26 cellular contexts compared by ENCODE assay signal in the genomic region with DNA sequence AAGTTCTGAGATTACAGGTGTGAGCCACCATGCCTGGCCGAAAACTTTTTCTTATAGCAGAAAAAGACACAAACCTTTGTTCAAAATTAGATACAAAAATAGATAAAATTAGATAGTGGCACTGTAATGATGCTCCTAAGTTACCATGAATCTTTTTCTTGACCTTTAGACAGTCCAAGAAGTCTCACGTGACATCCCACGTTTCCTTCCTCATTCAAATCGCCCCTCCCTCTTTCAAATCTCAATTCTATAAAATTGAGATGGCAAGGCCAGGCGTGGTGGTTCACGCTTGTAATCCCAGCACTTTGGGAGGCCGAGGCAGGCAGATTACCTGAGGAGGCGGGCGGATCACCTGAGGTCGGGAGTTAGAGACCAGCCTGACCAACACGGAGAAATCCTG.
"Had no signal": no experiment of that assay in that cellular context is flagged by ENCODE, and none has a peak within 500 bp of the region (broad histone marks: within the 10 kb centered on the region; RNA-seq: fewer than 3 reads in every experiment).

No MANE protein-coding gene starts in this region.

- H3K36me3 ChIP-seq: breast epithelium, esophagus muscularis mucosa, heart left ventricle, lower lobe of right lung, ovary, tibial nerve, WERI-Rb-1 had no signal

- H3K27ac ChIP-seq: breast epithelium, esophagus muscularis mucosa, foreskin keratinocyte, heart left ventricle, lower lobe of right lung, ovary, tibial nerve, WERI-Rb-1 had no signal

- ATAC-seq: activated naive CD4-positive, alpha-beta T cell treated with anti-CD3 and anti-CD28 coated beads, Interleukin-2, amount 50 U/mL, for 72 hours; activated T-helper 17 cell treated with anti-CD3 and anti-CD28 coated beads, Interleukin-2, amount 50 U/mL, for 72 hours; foreskin keratinocyte; heart left ventricle; left lobe of liver; sciatic nerve had no signal

- H3K4me3 ChIP-seq: breast epithelium, esophagus muscularis mucosa, heart left ventricle, lower lobe of right lung, ovary, skin epidermis, tibial nerve had no signal

- H3K4me1 ChIP-seq: breast epithelium, esophagus muscularis mucosa, foreskin keratinocyte, lower lobe of right lung, tibial nerve had no signal

- DNase-seq: activated CD4-positive, alpha-beta memory T cell treated with anti-CD3 and anti-CD28 coated beads for 36 hours; activated CD4-positive, alpha-beta T cell treated with anti-CD3 and anti-CD28 coated beads, Interleukin-2, amount 10 ng/mL, durations not matched to agents 24 days and 14 days; activated CD4-positive, CD25-positive, alpha-beta regulatory T cell treated with anti-CD3 and anti-CD28 coated beads, Interleukin-2, amount 50 U/mL, for 72 hours; activated CD8-positive, alpha-beta memory T cell treated with anti-CD3 and anti-CD28 coated beads, Interleukin-2, amount 50 U/mL, for 48 hours; activated naive CD4-positive, alpha-beta T cell; activated T-cell treated with anti-CD3 and anti-CD28 coated beads, Interleukin-2, amount 50 U/mL, for 24 hours; foreskin keratinocyte; heart left ventricle; lower lobe of right lung; mesenchymal stem cell; nephron progenitor cell; ovary; retina; stimulated activated CD4-positive, alpha-beta T cell treated with anti-CD3 and anti-CD28 coated beads, Interleukin-4, amount 100 ng/mL, for 4 hours; stimulated activated CD8-positive, alpha-beta memory T cell treated with anti-CD3 and anti-CD28 coated beads, Interleukin-4, amount 100 ng/mL, for 48 hours; stimulated activated naive CD4-positive, alpha-beta T cell; T-helper 9 cell; WERI-Rb-1 had no signal

- H3K27me3 ChIP-seq: breast epithelium, foreskin keratinocyte, heart left ventricle, ovary, tibial nerve had no signal

- H3K9me3 ChIP-seq: breast epithelium, esophagus muscularis mucosa, heart left ventricle, lower lobe of right lung, ovary, tibial nerve had no signal
